Comparison of ENCODE assay signal across 8 cellular contexts in genomic region chr1:76075877-76076276, GRCh38.
A peak's percentile ranks its signal among the peaks of the same experiment; 100 is the strongest.
DNase-seq lines count a peak whose midpoint lies in the region; ATAC-seq and TF ChIP-seq lines count a peak whose summit lies in the region.

No MANE protein-coding gene starts in this region.

- H3K27ac ChIP-seq in HL-60 (replicated peaks): peak overlapping the region; percentile 50
- H3K27ac ChIP-seq in cingulate gyrus (ENCODE audit: low read depth, low read length): peak overlapping the region; percentile 77

- ATAC-seq in GM18909 (IDR thresholded peaks at IDR 0.05; ENCODE audit: poor library complexity, unreplicated experiment): peak; percentile 61
- ATAC-seq in GM18867 (IDR thresholded peaks at IDR 0.05; ENCODE audit: unreplicated experiment): no peak

- no peak for TF ChIP-seq CTCF in HL-60 (IDR thresholded peaks at IDR 0.05; ENCODE audit: insufficient read depth, low read length)

- DNase-seq in HL-60 (ENCODE audit: low read depth in 1 of 2, low spot score in 1 of 2) (peak; percentile 37 to 55), pons (ENCODE audit: low spot score) (peak; percentile 83), AG20443 (ENCODE audit: low spot score) (no peak), kidney tubule cell (ENCODE audit: low spot score) (no peak), SHP77 (lab: John Stamatoyannopoulos, UW) (no peak)

- H3K4me3 ChIP-seq in HL-60 (replicated peaks; ENCODE audit: insufficient read depth, low read length): no peak overlapping the region

- no peaks in the 10 kb centered on the region for H3K27me3 ChIP-seq in HL-60 (ENCODE audit: insufficient read depth, poor library complexity, severe bottlenecking)

Comparison
In these comparisons a context has a peak if more than half of its experiments do, and no peak if none do; other contexts are left out.
1. DNase-seq: peak in HL-60 (2 of 2) and pons (single experiment); none in AG20443 (single experiment), kidney tubule cell (single experiment) and SHP77 (0 of 2).